ENCODE assay signal across 1 cellular context in genomic region chr3:98593046-98593936, GRCh38.
TF ChIP-seq lines count a peak whose summit lies in the region.

Gene CPOX (minus strand): TSS chr3:98593611. CDS start chr3:98593504, 107 bp downstream.

TF ChIP-seq in H1, 55 proteins besides CTCF, POLR2A, EP300 and RAD21:
- peak; percentile 96 for TF ChIP-seq EGR1 (IDR thresholded peaks at IDR 0.05; ENCODE audit: borderline replicate concordance, low read depth, low read length)
- peak; percentile 99 for TF ChIP-seq KDM4A (IDR thresholded peaks at IDR 0.05; ENCODE audit: low read depth, low read length, severe bottlenecking)
- peak; percentile 66 for TF ChIP-seq TAF1 (IDR thresholded peaks at IDR 0.05; ENCODE audit: low read depth, low read length)
- no peak for TF ChIP-seq TEAD4 (IDR thresholded peaks at IDR 0.05; ENCODE audit: low read depth, low read length)
- no peak; the same call in 1 of the 2 replicates for TF ChIP-seq POLR2AphosphoS5 (IDR thresholded peaks at IDR 0.05; ENCODE audit: low read depth, low read length)
- no peak; the same call in 1 of the 2 replicates for TF ChIP-seq PHF8 (conservative IDR thresholded peaks at IDR 0.05; ENCODE audit: low read depth, low read length)
- peak; percentile 66 for TF ChIP-seq E2F6 (IDR thresholded peaks at IDR 0.05)
- peak; percentile 78; the same call in 1 of the 2 replicates for TF ChIP-seq RBBP5 (IDR thresholded peaks at IDR 0.05; ENCODE audit: borderline replicate concordance, low read depth, low read length)
- 0 out of 2 replicates have a peak, but pooled peaks have one; percentile 11 for TF ChIP-seq MAX (IDR thresholded peaks at IDR 0.05)
- peak; percentile 35; the same call in 1 of the 2 replicates for TF ChIP-seq CEBPB (IDR thresholded peaks at IDR 0.05; ENCODE audit: low read depth, low read length)
- peak; percentile 40; the same call in 1 of the 2 replicates for TF ChIP-seq SIX5 (IDR thresholded peaks at IDR 0.05; ENCODE audit: low read depth, low read length)
- peak; percentile 85 for TF ChIP-seq ASH2L (IDR thresholded peaks at IDR 0.05; ENCODE audit: low read length)
- no peak for TF ChIP-seq CHD1 (IDR thresholded peaks at IDR 0.05; ENCODE audit: low read depth, low read length)
- peak in 1 of 2 experiments; percentile 57; a peak in 2 of 4 replicates for TF ChIP-seq SIN3A (conservative IDR thresholded peaks at IDR 0.05 in 1 of 2, IDR thresholded peaks at IDR 0.05 in 1 of 2; ENCODE audit: low read depth in 1 of 2, low read length in 2 of 2)
- no peak for TF ChIP-seq HDAC6 (IDR thresholded peaks at IDR 0.05; ENCODE audit: low read depth, low read length)
- peak; percentile 77 for TF ChIP-seq TBP (IDR thresholded peaks at IDR 0.05; ENCODE audit: low read depth, low read length)
- TF ChIP-seq JUND (IDR thresholded peaks at IDR 0.05; ENCODE audit: low read length): no peak
- TF ChIP-seq TAF7 (optimal IDR thresholded peaks at IDR 0.05; ENCODE audit: borderline replicate concordance, low read depth, low read length): peak; percentile 56
- no peak for TF ChIP-seq TCF12 (IDR thresholded peaks at IDR 0.05; ENCODE audit: low read depth, low read length)
